Comparison of ENCODE assay signal across 8 cellular contexts in genomic region chr1:93846929-93847810, GRCh38.
DNase-seq lines count a peak whose midpoint lies in the region; ATAC-seq and TF ChIP-seq lines count a peak whose summit lies in the region.

No MANE protein-coding gene starts in this region.

- in situ Hi-C loops in GM18951 (cut with MboI; ENCODE audit: low sequenced_read_pairs, unreplicated experiment), result loop anchor here (25.0 kb wide), 1 partner anchor 410 kb away; the partner anchor contains the start of gene FNBP1L

- DNase-seq in AG09309 (ENCODE audit: low read depth) (no peak), NCI-H2227 treated with DMSO at 0.1 percent for 48 hours (lab: John Stamatoyannopoulos, UW) (peak; percentile 95), islet precursor cell (peak; percentile 92)
- peak; percentile 76 to 84 (median 82) for DNase-seq in activated CD4-positive, CD25-positive, alpha-beta regulatory T cell (lab: John Stamatoyannopoulos, UW)
- DNase-seq in central memory CD4-positive, alpha-beta T cell, result peak; percentile 91
- DNase-seq in stimulated activated CD4-positive, alpha-beta T cell treated with anti-CD3 and anti-CD28 coated beads, Interleukin-12 subunit alpha, Interleukin-12 subunit beta, amount 100 ng/mL, for 4 hours, result peak; percentile 87

- peak; percentile 74 for ATAC-seq in HG03196 (IDR thresholded peaks at IDR 0.05; ENCODE audit: unreplicated experiment)

- H3K4me3 ChIP-seq in AG09309 (ENCODE audit: control insufficient read depth, low read depth, low read length), result peak overlapping the region; percentile 78

- peak; percentile 32 for TF ChIP-seq POLR2A in GM18951 (IDR thresholded peaks at IDR 0.05; ENCODE audit: extremely low read depth, insufficient read depth, insufficient read length)

- no peak for TF ChIP-seq CTCF in AG09309 (IDR thresholded peaks at IDR 0.05; ENCODE audit: control insufficient read depth, insufficient read depth, low read depth, low read length, missing control alignments)
